Comparison of ENCODE assay signal across 21 cellular contexts in the genomic region with DNA sequence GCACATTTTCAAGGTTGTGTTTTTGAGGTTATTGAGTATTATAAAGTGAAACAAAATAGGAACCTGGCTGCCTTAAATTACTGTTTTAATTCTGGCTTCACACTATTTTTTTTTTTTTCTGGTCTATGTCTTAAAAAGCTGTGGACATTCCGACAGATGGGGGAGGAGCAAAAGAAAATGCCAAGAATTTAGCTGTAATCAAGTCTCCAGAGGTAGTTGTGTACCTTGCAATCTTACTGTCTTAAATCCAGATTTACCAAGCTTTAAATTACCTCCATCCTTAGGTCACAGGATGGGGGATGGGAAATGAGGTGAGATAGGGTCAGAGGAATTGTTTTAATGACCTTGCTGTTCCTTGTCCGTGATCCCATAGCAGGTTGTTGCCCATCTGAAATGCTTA.
DNase-seq lines count a peak whose midpoint lies in the region; ATAC-seq and TF ChIP-seq lines count a peak whose summit lies in the region.
"Had no signal": no experiment of that assay in that cellular context is flagged by ENCODE, and none has a peak within 500 bp of the region (broad histone marks: within the 10 kb centered on the region; RNA-seq: fewer than 3 reads in every experiment).

No MANE protein-coding gene starts in this region.

- H3K27me3 Mint-ChIP-seq in activated T-cell treated with anti-CD3 and anti-CD28 coated beads, Interleukin-2, amount 50 U/mL, for 72 hours (ENCODE audit: low read depth), result no peaks in the 10 kb centered on the region
- no peaks in the 10 kb centered on the region for H3K27me3 Mint-ChIP-seq in activated T-cell treated with anti-CD3 and anti-CD28 coated beads, Interleukin-2, amount 50 U/mL, for 24 hours
- H3K27me3 Mint-ChIP-seq in activated T-helper 2 cell treated with anti-CD3 and anti-CD28 coated beads, Interferon-gamma antibody, Interleukin-2, Interleukin-4, amounts not matched to agents 10 μg/mL and 5 μg/mL and 100 μg/mL, durations not matched to agents 14 hours and 24 hours and 36 hours (ENCODE audit: low read depth), result no peaks in the 10 kb centered on the region
- H3K27me3 Mint-ChIP-seq in stimulated activated naive B cell treated with anti-CD40 and anti-IgM and Interleukin-4, amounts not matched to agents 10 μg/mL and 1 μg/mL and 100 μg/mL, for 72 hours, result no peaks in the 10 kb centered on the region
- H3K27me3 Mint-ChIP-seq: B cell had no signal

- peaks cover 4 to 6% of the 10 kb centered on the region in 2 donors for H3K36me3 Mint-ChIP-seq in activated T-cell treated with anti-CD3 and anti-CD28 coated beads, Interleukin-2, amount 50 U/mL, for 72 hours (ENCODE audit: insufficient read depth in 2 of 2)
- peaks cover 43% of the 10 kb centered on the region for H3K36me3 Mint-ChIP-seq in activated T-cell treated with anti-CD3 and anti-CD28 coated beads, Interleukin-2, amount 50 U/mL, for 24 hours (ENCODE audit: low read depth)
- H3K36me3 Mint-ChIP-seq in activated T-helper 2 cell treated with anti-CD3 and anti-CD28 coated beads, Interferon-gamma antibody, Interleukin-2, Interleukin-4, amounts not matched to agents 10 μg/mL and 5 μg/mL and 100 μg/mL, durations not matched to agents 14 hours and 24 hours and 36 hours (ENCODE audit: low read depth), result peaks cover 59% of the 10 kb centered on the region
- H3K36me3 Mint-ChIP-seq in stimulated activated naive B cell treated with anti-CD40 and anti-IgM and Interleukin-4, amounts not matched to agents 10 μg/mL and 1 μg/mL and 100 μg/mL, for 72 hours, result peaks cover 31 to 45% of the 10 kb centered on the region in 2 donors

- no peak for DNase-seq in activated T-cell treated with anti-CD3 and anti-CD28 coated beads, Interleukin-2, amount 50 U/mL, for 72 hours
- no peak for DNase-seq in activated T-cell treated with anti-CD3 and anti-CD28 coated beads, Interleukin-2, amount 50 U/mL, for 24 hours
- DNase-seq in activated T-helper 2 cell treated with anti-CD3 and anti-CD28 coated beads, Interferon-gamma antibody, Interleukin-2, Interleukin-4, amounts not matched to agents 10 μg/mL and 5 μg/mL and 100 μg/mL, durations not matched to agents 14 hours and 24 hours and 36 hours (ENCODE audit: low spot score), result no peak
- DNase-seq in left kidney (ENCODE audit: low read depth, low spot score) (peak; percentile 59), kidney glomerular epithelial cell (lab: John Stamatoyannopoulos, UW) (no peak), GM13976 (ENCODE audit: low spot score) (no peak)
- DNase-seq in stimulated activated naive B cell treated with anti-CD40 and anti-IgM and Interleukin-4, amounts not matched to agents 10 μg/mL and 1 μg/mL and 100 μg/mL, for 72 hours, result no peak
- DNase-seq: activated CD4-positive, alpha-beta T cell treated with anti-CD3 and anti-CD28 coated beads, Interleukin-2, amount 50 U/mL, for 1 hour; effector CD4-positive, alpha-beta T cell; EL; foreskin melanocyte; NCI-H1417 treated with DMSO at 0.1 percent for 48 hours; NCI-H510A; right cardiac atrium; SJCRH30; stimulated activated CD4-positive, alpha-beta T cell treated with anti-CD3 and anti-CD28 coated beads, Interleukin-12 subunit alpha, Interleukin-12 subunit beta, amount 100 ng/mL, for 4 hours; stimulated activated CD4-positive, alpha-beta T cell treated with anti-CD3 and anti-CD28 coated beads, Interleukin-4, amount 100 ng/mL, for 4 hours; upper lobe of left lung had no signal

- no peak for ATAC-seq in activated T-cell treated with anti-CD3 and anti-CD28 coated beads, Interleukin-2, amount 50 U/mL, for 72 hours (replicated peaks in 1 of 2)
- no peak for ATAC-seq in stimulated activated naive B cell treated with anti-CD40 and anti-IgM and Interleukin-4, amounts not matched to agents 10 μg/mL and 1 μg/mL and 100 μg/mL, for 72 hours (replicated peaks)
- ATAC-seq in HG02798 (IDR thresholded peaks at IDR 0.05; ENCODE audit: poor library complexity, unreplicated experiment), result no peak
- ATAC-seq: A549, right cardiac atrium had no signal

- peak overlapping the region in 1 of 2 donors; percentile 58 for H3K4me3 Mint-ChIP-seq in activated T-cell treated with anti-CD3 and anti-CD28 coated beads, Interleukin-2, amount 50 U/mL, for 72 hours
- H3K4me3 Mint-ChIP-seq in activated T-cell treated with anti-CD3 and anti-CD28 coated beads, Interleukin-2, amount 50 U/mL, for 24 hours, result no peak overlapping the region
- peak overlapping the region; percentile 47 for H3K4me3 Mint-ChIP-seq in activated T-helper 2 cell treated with anti-CD3 and anti-CD28 coated beads, Interferon-gamma antibody, Interleukin-2, Interleukin-4, amounts not matched to agents 10 μg/mL and 5 μg/mL and 100 μg/mL, durations not matched to agents 14 hours and 24 hours and 36 hours (ENCODE audit: low read depth)
- H3K4me3 Mint-ChIP-seq in stimulated activated naive B cell treated with anti-CD40 and anti-IgM and Interleukin-4, amounts not matched to agents 10 μg/mL and 1 μg/mL and 100 μg/mL, for 72 hours, result no peak overlapping the region
- H3K4me3 Mint-ChIP-seq: B cell had no signal

- in situ Hi-C loops in GM13976 (cut with MboI; ENCODE audit: low sequenced_read_pairs, unreplicated experiment), result no loop called here

- H3K4me1 Mint-ChIP-seq in activated T-cell treated with anti-CD3 and anti-CD28 coated beads, Interleukin-2, amount 50 U/mL, for 72 hours (ENCODE audit: low read depth), result peaks cover 23% of the 10 kb centered on the region
- peaks cover 29% of the 10 kb centered on the region for H3K4me1 Mint-ChIP-seq in activated T-cell treated with anti-CD3 and anti-CD28 coated beads, Interleukin-2, amount 50 U/mL, for 24 hours (ENCODE audit: low read depth)
- peaks cover 29% of the 10 kb centered on the region for H3K4me1 Mint-ChIP-seq in activated T-helper 2 cell treated with anti-CD3 and anti-CD28 coated beads, Interferon-gamma antibody, Interleukin-2, Interleukin-4, amounts not matched to agents 10 μg/mL and 5 μg/mL and 100 μg/mL, durations not matched to agents 14 hours and 24 hours and 36 hours (ENCODE audit: low read depth)
- H3K4me1 Mint-ChIP-seq in stimulated activated naive B cell treated with anti-CD40 and anti-IgM and Interleukin-4, amounts not matched to agents 10 μg/mL and 1 μg/mL and 100 μg/mL, for 72 hours, result no peaks in the 10 kb centered on the region
- H3K4me1 Mint-ChIP-seq: B cell had no signal

- intact Hi-C loops in activated T-helper 2 cell treated with anti-CD3 and anti-CD28 coated beads, Interferon-gamma antibody, Interleukin-2, Interleukin-4, amounts not matched to agents 10 μg/mL and 5 μg/mL and 100 μg/mL, durations not matched to agents 14 hours and 24 hours and 36 hours (cut with micrococcal nuclease), result loop anchor here (2.0 to 5.0 kb wide), 2 partner anchors 116 to 183 kb away; a partner anchor contains a TSS

- no peak for TF ChIP-seq CTCF in GM13976 (IDR thresholded peaks at IDR 0.05; ENCODE audit: borderline replicate concordance, control extremely low read depth, extremely low read depth, insufficient read depth, missing control alignments)

- H3K9me3 Mint-ChIP-seq in activated T-cell treated with anti-CD3 and anti-CD28 coated beads, Interleukin-2, amount 50 U/mL, for 72 hours, result no peaks in the 10 kb centered on the region
- H3K9me3 Mint-ChIP-seq in activated T-cell treated with anti-CD3 and anti-CD28 coated beads, Interleukin-2, amount 50 U/mL, for 24 hours, result no peaks in the 10 kb centered on the region
- H3K9me3 Mint-ChIP-seq in activated T-helper 2 cell treated with anti-CD3 and anti-CD28 coated beads, Interferon-gamma antibody, Interleukin-2, Interleukin-4, amounts not matched to agents 10 μg/mL and 5 μg/mL and 100 μg/mL, durations not matched to agents 14 hours and 24 hours and 36 hours, result no peaks in the 10 kb centered on the region
- H3K9me3 Mint-ChIP-seq in stimulated activated naive B cell treated with anti-CD40 and anti-IgM and Interleukin-4, amounts not matched to agents 10 μg/mL and 1 μg/mL and 100 μg/mL, for 72 hours, result no peaks in the 10 kb centered on the region

- peak overlapping the region; percentile 76 for H3K27ac Mint-ChIP-seq in activated T-cell treated with anti-CD3 and anti-CD28 coated beads, Interleukin-2, amount 50 U/mL, for 72 hours
- H3K27ac Mint-ChIP-seq in activated T-cell treated with anti-CD3 and anti-CD28 coated beads, Interleukin-2, amount 50 U/mL, for 24 hours, result no peak overlapping the region
- H3K27ac Mint-ChIP-seq in activated T-helper 2 cell treated with anti-CD3 and anti-CD28 coated beads, Interferon-gamma antibody, Interleukin-2, Interleukin-4, amounts not matched to agents 10 μg/mL and 5 μg/mL and 100 μg/mL, durations not matched to agents 14 hours and 24 hours and 36 hours, result peak overlapping the region; percentile 50
- peak overlapping the region; percentile 79 for H3K27ac Mint-ChIP-seq in stimulated activated naive B cell treated with anti-CD40 and anti-IgM and Interleukin-4, amounts not matched to agents 10 μg/mL and 1 μg/mL and 100 μg/mL, for 72 hours
- H3K27ac Mint-ChIP-seq: B cell had no signal
